16 cellular contexts compared by ENCODE assay signal in genomic region chr13:33730147-33730546, GRCh38.
DNase-seq lines count a peak whose midpoint lies in the region; ATAC-seq, FAIRE-seq and TF ChIP-seq lines count a peak whose summit lies in the region.
"Had no signal": no experiment of that assay in that cellular context is flagged by ENCODE, and none has a peak within 500 bp of the region (broad histone marks: within the 10 kb centered on the region; RNA-seq: fewer than 3 reads in every experiment).

No MANE protein-coding gene starts in this region.

- TF ChIP-seq EP300 in HepG2 (IDR thresholded peaks at IDR 0.05; ENCODE audit: low read depth in 2 of 2, low read length in 2 of 2) (no peak), HepG2 (CRISPR knock-in tag; IDR thresholded peaks at IDR 0.05; ENCODE audit: borderline replicate concordance) (no peak)

- H3K4me2 ChIP-seq in HepG2 (ENCODE audit: low read depth, low read length) = no peak overlapping the region
- H3K4me2 ChIP-seq: hepatocyte had no signal

- H3K4me1 ChIP-seq in right lobe of liver = peaks cover 0 to 15% (median 0%) of the 10 kb centered on the region in 4 donors
- peaks cover 12% of the 10 kb centered on the region for H3K4me1 ChIP-seq in HepG2 (ENCODE audit: insufficient read depth, low read length)

- H3K27ac ChIP-seq in right lobe of liver = peak overlapping the region in 1 of 3 donors; percentile 1
- H3K27ac ChIP-seq in HepG2 (ENCODE audit: extremely low read length, insufficient read depth, low read length) = no peak overlapping the region
- H3K27ac ChIP-seq: hepatocyte, thoracic aorta had no signal

- ATAC-seq in right lobe of liver (peak; percentile 44 to 64 (median 56)), HepG2 (no peak), left ventricle myocardium superior (peak; percentile 47)
- ATAC-seq: left colon, PC-3 had no signal

- TF ChIP-seq POLR2A in right lobe of liver (IDR thresholded peaks at IDR 0.05) = no peak
- TF ChIP-seq POLR2A in HepG2 (IDR thresholded peaks at IDR 0.05; ENCODE audit: insufficient read depth in 1 of 2, low read depth in 2 of 2, low read length in 2 of 2) = no peak

- intact Hi-C loops in right lobe of liver (cut with DNase I) = no loop called here
- intact Hi-C loops in HepG2 (cut with micrococcal nuclease; ENCODE audit: unreplicated experiment) = no loop called here
- intact Hi-C loops in left ventricle myocardium superior (cut with micrococcal nuclease) = no loop called here

- H3K4me3 ChIP-seq in right lobe of liver (no peak overlapping the region), HepG2 (replicated peaks in 1 of 3; ENCODE audit: insufficient read depth in 1 of 3, low read depth in 2 of 3, low read length in 3 of 3) (no peak overlapping the region)
- H3K4me3 ChIP-seq: hepatocyte, MG63, thoracic aorta had no signal

- no peaks in the 10 kb centered on the region for H3K79me2 ChIP-seq in HepG2 (ENCODE audit: insufficient read depth, low read length)
- H3K79me2 ChIP-seq: hepatocyte had no signal

- FAIRE-seq in HepG2 (lab: Jason Lieb, UNC) = no peak
- FAIRE-seq: colon had no signal

- H3K9ac ChIP-seq in HepG2 (ENCODE audit: insufficient read depth, low read depth, low read length) = no peak overlapping the region

- no peak for DNase-seq in right lobe of liver
- DNase-seq in HepG2 (ENCODE audit: low spot score) = no peak
- peak; percentile 84 to 90 for DNase-seq in NOMO-1 (lab: John Stamatoyannopoulos, UW; ENCODE audit: unreplicated experiment in 2 of 2)
- DNase-seq in left ventricle myocardium superior = no peak
- DNase-seq in DMS153 (lab: John Stamatoyannopoulos, UW) = no peak
- DNase-seq in stimulated activated CD4-positive, alpha-beta T cell treated with anti-CD3 and anti-CD28 coated beads, Interleukin-2, amount 100 ng/mL, for 48 hours = no peak
- DNase-seq in iPS-NIHi11 (ENCODE audit: low spot score) = no peak
- DNase-seq in amniotic stem cell (lab: John Stamatoyannopoulos, UW) = no peak
- DNase-seq: H9, left colon, MG63, NCI-H2227 treated with DMSO at 0.1 percent for 48 hours, PC-3 had no signal

- no peaks in the 10 kb centered on the region for H3K27me3 ChIP-seq in right lobe of liver
- peaks cover 0 to under 1% of the 10 kb centered on the region in 2 experiments; a peak in 1 of 5 replicates for H3K27me3 ChIP-seq in HepG2 (ENCODE audit: control insufficient read depth in 1 of 2, insufficient read depth in 2 of 2, low read length in 2 of 2)
- H3K27me3 ChIP-seq: hepatocyte, MG63 had no signal

- TF ChIP-seq CTCF in right lobe of liver (IDR thresholded peaks at IDR 0.05) (no peak), HepG2 (CRISPR knock-in tag; IDR thresholded peaks at IDR 0.05) (no peak)

- no peak for TF ChIP-seq RAD21 in HepG2 (CRISPR knock-in tag; IDR thresholded peaks at IDR 0.05)

- CTCF ChIA-PET in HepG2 (lab: Yijun Ruan, JAX; ENCODE audit: low intra/inter-chr PET ratio, low total read pairs) = no interaction called here

- in situ Hi-C loops in HepG2 (cut with HindIII; ENCODE audit: extremely low pct_ligation_motif_present, low pct_unique_long_range_greater_than_20kb) = no loop called here

- no TSS peak for BruUV-seq in HepG2 (replicated peaks; lab: Mats Ljungman, UMichigan)

- H2AFZ ChIP-seq in HepG2 (ENCODE audit: low read length) = no peak overlapping the region
- H2AFZ ChIP-seq: hepatocyte had no signal

- WGBS in right lobe of liver (ENCODE audit: insufficient coverage, low coverage, low lambda C conversion rate, missing lambda C conversion rate) = 64% methylated on average over 1 of the region's 1 CpG
- WGBS in HepG2 (ENCODE audit: low lambda C conversion rate) = 96% methylated on average over 1 of the region's 1 CpG

- POLR2A ChIA-PET in HepG2 (lab: Yijun Ruan, JAX) = no interaction called here

- H3K36me3 ChIP-seq in right lobe of liver (no peaks in the 10 kb centered on the region), HepG2 (replicated peaks in 1 of 2; ENCODE audit: control insufficient read depth in 1 of 2, insufficient read depth in 2 of 2, low read length in 2 of 2) (no peaks in the 10 kb centered on the region)
- H3K36me3 ChIP-seq: MG63, thoracic aorta had no signal

- no peaks in the 10 kb centered on the region for H3K9me3 ChIP-seq in right lobe of liver
- no peaks in the 10 kb centered on the region for H3K9me3 ChIP-seq in HepG2 (ENCODE audit: low read length)
- H3K9me3 ChIP-seq: MG63, thoracic aorta had no signal

- no peaks in the 10 kb centered on the region for H4K20me1 ChIP-seq in HepG2 (ENCODE audit: insufficient read depth, low read length)

TF ChIP-seq in HepG2, 621 proteins besides CTCF, POLR2A, EP300 and RAD21:
- no peak for TF ChIP-seq DPF2 (CRISPR knock-in tag; IDR thresholded peaks at IDR 0.05; ENCODE audit: borderline replicate concordance, low read depth)
- no peak for TF ChIP-seq ZNF232 (CRISPR knock-in tag; IDR thresholded peaks at IDR 0.05; ENCODE audit: borderline replicate concordance)
- TF ChIP-seq ZNF432 (CRISPR knock-in tag; IDR thresholded peaks at IDR 0.05; ENCODE audit: borderline replicate concordance) = no peak
- TF ChIP-seq PRDM15 (CRISPR knock-in tag; IDR thresholded peaks at IDR 0.05) = no peak

Comparison
In these comparisons a context has a peak if more than half of its experiments do, and no peak if none do; other contexts are left out.
1. DNase-seq: peak in NOMO-1 (2 of 2); none in right lobe of liver (0 of 3), HepG2 (single experiment), left ventricle myocardium superior (single experiment), DMS153 (single experiment), stimulated activated CD4-positive, alpha-beta T cell treated with anti-CD3 and anti-CD28 coated beads, Interleukin-2, amount 100 ng/mL, for 48 hours (0 of 2), iPS-NIHi11 (single experiment) and amniotic stem cell (single experiment).